In the genomic region with DNA sequence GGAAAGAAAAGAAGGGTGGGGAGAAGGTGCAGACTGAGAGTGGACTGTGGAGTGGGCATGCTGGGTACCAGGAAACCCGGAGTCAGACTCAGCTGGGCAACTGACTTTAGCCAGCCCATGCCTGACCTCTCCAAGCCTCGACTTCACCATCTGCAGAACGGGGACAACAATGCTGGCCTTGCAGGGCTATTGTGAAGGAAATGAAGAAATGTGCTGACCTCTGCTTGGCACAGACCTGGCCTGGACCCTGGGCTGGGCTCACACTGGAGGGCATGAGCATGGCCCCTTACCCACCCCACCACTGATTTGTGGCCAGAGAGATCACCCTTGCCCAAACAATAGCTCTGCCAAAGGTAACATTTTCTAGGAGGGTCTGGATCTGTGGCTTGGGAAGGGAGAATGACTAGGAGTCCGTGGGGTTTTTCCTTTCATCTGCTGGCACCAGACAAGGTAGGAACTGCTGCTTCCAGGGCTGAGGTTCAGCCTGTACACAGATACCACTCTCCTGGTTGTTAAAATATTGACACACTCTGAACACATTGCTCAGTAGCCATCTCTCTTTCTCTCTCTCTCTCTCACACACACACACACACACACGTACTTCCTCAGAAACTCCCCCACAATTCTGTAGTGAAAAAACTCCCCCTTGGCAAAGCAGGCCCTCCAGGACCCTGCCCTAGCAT, we compare ENCODE assay signal across 25 cellular contexts. TPM values are rescaled to one million over a fixed set of nuclear protein-coding genes. Genes with fewer than 3 reads are reported as not detected.
DNase-seq lines count a peak whose midpoint lies in the region; ATAC-seq and TF ChIP-seq lines count a peak whose summit lies in the region.
"Had no signal": no experiment of that assay in that cellular context is flagged by ENCODE, and none has a peak within 500 bp of the region (broad histone marks: within the 10 kb centered on the region; RNA-seq: fewer than 3 reads in every experiment).

No MANE protein-coding gene starts in this region.

- H3K9ac ChIP-seq in rectal smooth muscle tissue (ENCODE audit: low read length), result no peak overlapping the region

- in situ Hi-C loops in HAP-1 (cut with MboI; ENCODE audit: low sequenced_read_pairs), result loop anchor here (25.0 kb wide), 1 partner anchor 594 kb away; no protein-coding TSS in a partner anchor

- no peaks in the 10 kb centered on the region for H3K9me3 ChIP-seq in HAP-1
- H3K9me3 ChIP-seq: ascending aorta, esophagus muscularis mucosa, right atrium auricular region, thyroid gland had no signal

- no TSS peak for BruUV-seq in Calu3 (replicated peaks; lab: Mats Ljungman, UMichigan)

- H3K27me3 ChIP-seq in rectal smooth muscle tissue (ENCODE audit: control insufficient read depth, insufficient read depth, low read length) (no peaks in the 10 kb centered on the region), HAP-1 (ENCODE audit: low read depth) (no peaks in the 10 kb centered on the region)
- H3K27me3 ChIP-seq: ascending aorta, esophagus muscularis mucosa, right atrium auricular region, thyroid gland had no signal

- TF ChIP-seq CTCF in Calu3 (IDR thresholded peaks at IDR 0.05; ENCODE audit: unreplicated experiment), result no peak

- DNase-seq in OCI-M1 (lab: John Stamatoyannopoulos, UW) (peak; percentile 60), left colon (peak in 1 of 2 donors; percentile 39), HAP-1 (ENCODE audit: low spot score in 2 of 2) (no peak), Calu3 (no peak), DMS153 (lab: John Stamatoyannopoulos, UW) (no peak)
- DNase-seq in activated CD4-positive, alpha-beta T cell treated with anti-CD3 and anti-CD28 coated beads for 1 hour, result no peak
- DNase-seq: activated CD4-positive, alpha-beta T cell treated with anti-CD3 and anti-CD28 coated beads for 4 hours; cerebellar nuclear complex; effector memory CD4-positive, alpha-beta T cell; H7; Kasumi-1; NCI-H1105 treated with DMSO at 0.1 percent for 48 hours; NCI-H2081; NCI-H510A; Right ventricle myocardium superior; stimulated activated CD4-positive, alpha-beta T cell treated with anti-CD3 and anti-CD28 coated beads, Interleukin-15, amount 100 ng/mL, for 24 hours had no signal

- peaks cover 5% of the 10 kb centered on the region for H3K36me3 Mint-ChIP-seq in Calu3 (ENCODE audit: insufficient read depth, unreplicated experiment)
- H3K36me3 Mint-ChIP-seq: activated naive CD4-positive, alpha-beta T cell treated with anti-CD3 and anti-CD28 coated beads, Interleukin-2, amount 50 U/mL, for 24 hours had no signal

- H3K4me1 ChIP-seq in rectal smooth muscle tissue (ENCODE audit: control insufficient read depth, insufficient read depth, low read length), result no peaks in the 10 kb centered on the region
- no peaks in the 10 kb centered on the region for H3K4me1 ChIP-seq in HAP-1
- H3K4me1 ChIP-seq: ascending aorta, esophagus muscularis mucosa, right atrium auricular region, thyroid gland had no signal

- H3K27me3 Mint-ChIP-seq in Calu3 (ENCODE audit: unreplicated experiment), result peaks cover 36% of the 10 kb centered on the region
- H3K27me3 Mint-ChIP-seq: activated naive CD4-positive, alpha-beta T cell treated with anti-CD3 and anti-CD28 coated beads, Interleukin-2, amount 50 U/mL, for 24 hours had no signal

- intact Hi-C loops in left colon (cut with DNase I, micrococcal nuclease) (loop anchor here in 1 of 2 donors (10.0 kb wide), 1 partner anchor 146 kb away; no protein-coding TSS in a partner anchor), Calu3 (cut with micrococcal nuclease; ENCODE audit: unreplicated experiment) (no loop called here)

- H3K36me3 ChIP-seq in rectal smooth muscle tissue (ENCODE audit: control insufficient read depth, insufficient read depth, low read length), result no peaks in the 10 kb centered on the region
- no peaks in the 10 kb centered on the region for H3K36me3 ChIP-seq in HAP-1 (replicated peaks)
- H3K36me3 ChIP-seq: ascending aorta, esophagus muscularis mucosa, right atrium auricular region, thyroid gland had no signal

- H3K4me1 Mint-ChIP-seq in Calu3 (ENCODE audit: low read depth, unreplicated experiment), result peaks cover 11% of the 10 kb centered on the region
- H3K4me1 Mint-ChIP-seq: activated naive CD4-positive, alpha-beta T cell treated with anti-CD3 and anti-CD28 coated beads, Interleukin-2, amount 50 U/mL, for 24 hours had no signal

- H3K4me3 ChIP-seq in rectal smooth muscle tissue (ENCODE audit: low read length) (peak overlapping the region; percentile 51), HAP-1 (no peak overlapping the region)
- H3K4me3 ChIP-seq: ascending aorta, esophagus muscularis mucosa, right atrium auricular region, thyroid gland had no signal

- H3K4me3 Mint-ChIP-seq in Calu3 (ENCODE audit: low read depth, unreplicated experiment), result no peak overlapping the region
- H3K4me3 Mint-ChIP-seq: activated naive CD4-positive, alpha-beta T cell treated with anti-CD3 and anti-CD28 coated beads, Interleukin-2, amount 50 U/mL, for 24 hours had no signal

- no peak overlapping the region for H3K27ac ChIP-seq in rectal smooth muscle tissue (ENCODE audit: low read depth, low read length)
- H3K27ac ChIP-seq: ascending aorta, esophagus muscularis mucosa, right atrium auricular region, thyroid gland had no signal

- no peak overlapping the region for H3K27ac Mint-ChIP-seq in Calu3 (ENCODE audit: unreplicated experiment)
- H3K27ac Mint-ChIP-seq: activated naive CD4-positive, alpha-beta T cell treated with anti-CD3 and anti-CD28 coated beads, Interleukin-2, amount 50 U/mL, for 24 hours had no signal

- peak; percentile 37 for ATAC-seq in GM18511 (IDR thresholded peaks at IDR 0.05; ENCODE audit: unreplicated experiment)
- peak; percentile 37 for ATAC-seq in left colon

- CTCF ChIA-PET in Calu3 (lab: Charles Lee), result no interaction called here

- no peaks in the 10 kb centered on the region for H3K9me3 Mint-ChIP-seq in Calu3 (ENCODE audit: low read depth, unreplicated experiment)
- H3K9me3 Mint-ChIP-seq: activated naive CD4-positive, alpha-beta T cell treated with anti-CD3 and anti-CD28 coated beads, Interleukin-2, amount 50 U/mL, for 24 hours had no signal

RNA-seq across cellular contexts. Expression of gene MOGAT2, which starts 0.9 kb away (rescaled TPM):
- total RNA-seq in left colon (100 to 1,000 TPM; 169 to 204 TPM), Calu3 (2022) (not detected in 2 replicates)
- total RNA-seq: ascending aorta, esophagus muscularis mucosa, H7, HT1080, osteoblast, right atrium auricular region had no signal

RNA-seq across cellular contexts. Expression of gene MAP6, which starts 49.7 kb away (rescaled TPM):
- 1 to 10 TPM in 1 of 2 donors, under 1 TPM in 1; 0.58 to 1.7 TPM for total RNA-seq in left colon
- not detected in 2 replicates for total RNA-seq in Calu3 (2022)

RNA-seq across cellular contexts. Expression of gene DGAT2, which starts 50.0 kb away (rescaled TPM):
- 1 to 10 TPM; 1.7 to 3.3 TPM for total RNA-seq in left colon
- total RNA-seq in Calu3 (2022), result 3.9 and 7.5 TPM in 2 replicates

Comparison
In these comparisons a context has a peak if more than half of its experiments do, and no peak if none do; other contexts are left out.
1. RNA of gene MOGAT2, which starts 0.9 kb away (total RNA-seq): 169 to 204 TPM in left colon; not detected in Calu3; every median in the first group is over 100 times any median in the second.